ENCODE assay signal across 21 cellular contexts in genomic region chr15:76667943-76668715, GRCh38.
"Had no signal": no experiment of that assay in that cellular context is flagged by ENCODE, and none has a peak within 500 bp of the region (broad histone marks: within the 10 kb centered on the region; RNA-seq: fewer than 3 reads in every experiment).

No MANE protein-coding gene starts in this region.

- H3K4me1 ChIP-seq: pancreas, right lobe of liver, upper lobe of right lung had no signal

- H3K27me3 ChIP-seq: cardiac muscle cell, esophagus muscularis mucosa, pancreas, right lobe of liver, upper lobe of right lung had no signal

- H3K36me3 ChIP-seq: cardiac muscle cell, pancreas, right lobe of liver, WERI-Rb-1 had no signal

- H3K9me3 Mint-ChIP-seq: dendritic cell treated with granulocyte-macrophage colony-stimulating factor and Interleukin-4, amounts not matched to agents 40 ng/mL and 50 ng/mL, for 4 days; immature natural killer cell; memory B cell; naive B cell had no signal

- H3K4me1 Mint-ChIP-seq: immature natural killer cell had no signal

- DNase-seq: activated CD4-positive, alpha-beta T cell treated with anti-CD3 and anti-CD28 coated beads for 1 hour; activated CD4-positive, alpha-beta T cell treated with anti-CD3 and anti-CD28 coated beads, Interleukin-2, amount 50 U/mL, for 48 hours; activated gamma-delta T cell; amygdala; effector CD8-positive, alpha-beta T cell; immature natural killer cell; kidney glomerular epithelial cell; mucosa of descending colon; naive B cell; pancreas; right lobe of liver; small intestine; stimulated activated CD4-positive, alpha-beta T cell treated with anti-CD3 and anti-CD28 coated beads, Interleukin-15, amount 100 ng/mL, for 24 hours; stimulated activated CD4-positive, alpha-beta T cell treated with anti-CD3 and anti-CD28 coated beads, Interleukin-2, amount 100 ng/mL, for 48 hours; upper lobe of right lung; WERI-Rb-1 had no signal

- H3K27ac ChIP-seq: cardiac muscle cell, esophagus muscularis mucosa, pancreas, right lobe of liver, upper lobe of right lung, WERI-Rb-1 had no signal

- ATAC-seq: mucosa of descending colon, pancreas, right lobe of liver, upper lobe of right lung had no signal

- H3K27me3 Mint-ChIP-seq: activated naive CD8-positive, alpha-beta T cell; dendritic cell treated with granulocyte-macrophage colony-stimulating factor and Interleukin-4, amounts not matched to agents 40 ng/mL and 50 ng/mL, for 4 days; memory B cell; naive B cell had no signal

- H3K9me3 ChIP-seq: esophagus muscularis mucosa, mucosa of descending colon, pancreas, right lobe of liver, upper lobe of right lung had no signal

- H3K27ac Mint-ChIP-seq: activated naive CD8-positive, alpha-beta T cell; dendritic cell treated with granulocyte-macrophage colony-stimulating factor and Interleukin-4, amounts not matched to agents 40 ng/mL and 50 ng/mL, for 4 days; immature natural killer cell; memory B cell; naive B cell had no signal

- H3K4me3 Mint-ChIP-seq: activated naive CD8-positive, alpha-beta T cell; dendritic cell treated with granulocyte-macrophage colony-stimulating factor and Interleukin-4, amounts not matched to agents 40 ng/mL and 50 ng/mL, for 4 days; immature natural killer cell; memory B cell; naive B cell had no signal

- H3K4me3 ChIP-seq: cardiac muscle cell, esophagus muscularis mucosa, mucosa of descending colon, pancreas, right lobe of liver, upper lobe of right lung had no signal
